In genomic region chr4:8337083-8337482, GRCh38 we compare ENCODE assay signal across 22 cellular contexts.
"Had no signal": no experiment of that assay in that cellular context is flagged by ENCODE, and none has a peak within 500 bp of the region (broad histone marks: within the 10 kb centered on the region; RNA-seq: fewer than 3 reads in every experiment).

No MANE protein-coding gene starts in this region.

- H3K9me3 ChIP-seq: colonic mucosa, esophagus squamous epithelium, lower lobe of right lung, pancreas, testis had no signal

- H3K36me3 Mint-ChIP-seq: immature natural killer cell; natural killer cell; stimulated activated effector memory CD8-positive, alpha-beta T cell treated with anti-CD3 and anti-CD28 coated beads, Interleukin-12 subunit alpha, Interleukin-12 subunit beta, amount 100 ng/mL, for 72 hours; type B pancreatic cell had no signal

- H3K4me1 ChIP-seq: colonic mucosa, pancreas had no signal

- H3K36me3 ChIP-seq: colonic mucosa, esophagus squamous epithelium, lower lobe of right lung, pancreas, right atrium auricular region, sigmoid colon, tibial artery had no signal

- H3K27ac ChIP-seq: colonic mucosa, esophagus squamous epithelium, lower lobe of right lung, pancreas, right atrium auricular region, sigmoid colon, testis, tibial artery had no signal

- DNase-seq: colonic mucosa; effector memory CD4-positive, alpha-beta T cell; esophagus squamous epithelium; foreskin melanocyte; hypothalamus; immature natural killer cell; left ventricle myocardium superior; lower lobe of right lung; natural killer cell; pancreas; stimulated activated CD4-positive, alpha-beta T cell treated with anti-CD3 and anti-CD28 coated beads, Interleukin-2, amount 100 ng/mL, for 24 hours; stimulated activated CD4-positive, alpha-beta T cell treated with anti-CD3 and anti-CD28 coated beads, Interleukin-4, amount 100 ng/mL, for 24 hours; stimulated activated naive CD8-positive, alpha-beta T cell treated with anti-CD3 and anti-CD28 coated beads, Interleukin-15, Interleukin-2, amounts not matched to agents 100 U/mL and 50 U/mL, for 24 hours; substantia nigra; testis; tibial artery had no signal

- H3K27me3 Mint-ChIP-seq: dendritic cell treated with granulocyte-macrophage colony-stimulating factor and Interleukin-4, amounts not matched to agents 40 ng/mL and 50 ng/mL, for 4 days; type B pancreatic cell had no signal

- H3K4me3 ChIP-seq: colonic mucosa, esophagus squamous epithelium, lower lobe of right lung, pancreas, right atrium auricular region, sigmoid colon, testis, tibial artery had no signal

- H3K4me1 Mint-ChIP-seq: immature natural killer cell; memory B cell; natural killer cell; stimulated activated effector memory CD8-positive, alpha-beta T cell treated with anti-CD3 and anti-CD28 coated beads, Interleukin-12 subunit alpha, Interleukin-12 subunit beta, amount 100 ng/mL, for 72 hours had no signal

- H3K27ac Mint-ChIP-seq: dendritic cell treated with granulocyte-macrophage colony-stimulating factor and Interleukin-4, amounts not matched to agents 40 ng/mL and 50 ng/mL, for 4 days; immature natural killer cell; memory B cell; natural killer cell; stimulated activated effector memory CD8-positive, alpha-beta T cell treated with anti-CD3 and anti-CD28 coated beads, Interleukin-12 subunit alpha, Interleukin-12 subunit beta, amount 100 ng/mL, for 72 hours; type B pancreatic cell had no signal

- H3K4me3 Mint-ChIP-seq: dendritic cell treated with granulocyte-macrophage colony-stimulating factor and Interleukin-4, amounts not matched to agents 40 ng/mL and 50 ng/mL, for 4 days; immature natural killer cell; memory B cell; natural killer cell; stimulated activated effector memory CD8-positive, alpha-beta T cell treated with anti-CD3 and anti-CD28 coated beads, Interleukin-12 subunit alpha, Interleukin-12 subunit beta, amount 100 ng/mL, for 72 hours; type B pancreatic cell had no signal

- ATAC-seq: left ventricle myocardium superior; lower lobe of right lung; natural killer cell; pancreas; stimulated activated effector memory CD8-positive, alpha-beta T cell treated with anti-CD3 and anti-CD28 coated beads, Interleukin-12 subunit alpha, Interleukin-12 subunit beta, amount 100 ng/mL, for 72 hours; stimulated activated naive CD8-positive, alpha-beta T cell treated with anti-CD3 and anti-CD28 coated beads, Interleukin-15, Interleukin-2, amounts not matched to agents 100 U/mL and 50 U/mL, for 24 hours had no signal

- H3K27me3 ChIP-seq: colonic mucosa, pancreas, right atrium auricular region, sigmoid colon, testis had no signal
